In genomic region chr1:26283871-26284596, GRCh38 we compare ENCODE assay signal across 10 cellular contexts. TPM values are rescaled to one million over a fixed set of nuclear protein-coding genes. Genes with fewer than 3 reads are reported as not detected.
A peak's percentile ranks its signal among the peaks of the same experiment; 100 is the strongest.
DNase-seq lines count a peak whose midpoint lies in the region; ATAC-seq and TF ChIP-seq lines count a peak whose summit lies in the region.
"Had no signal": no experiment of that assay in that cellular context is flagged by ENCODE, and none has a peak within 500 bp of the region (broad histone marks: within the 10 kb centered on the region; RNA-seq: fewer than 3 reads in every experiment).

No MANE protein-coding gene starts in this region.

- peak overlapping the region; percentile 51 for H3K4me3 Mint-ChIP-seq in dendritic cell treated with granulocyte-macrophage colony-stimulating factor and Interleukin-4, amounts not matched to agents 40 ng/mL and 50 ng/mL, for 4 days

- no peak overlapping the region for H3K4me2 ChIP-seq in DND-41 (ENCODE audit: insufficient read depth, low read length)

- H3K4me1 ChIP-seq in DND-41 (ENCODE audit: insufficient read depth, low read length) (peaks cover 77% of the 10 kb centered on the region), Peyer's patch (peaks cover 2 to 73% (median 64%) of the 10 kb centered on the region in 4 donors), sigmoid colon (peaks cover 0 to 50% (median 42%) of the 10 kb centered on the region in 4 donors)

- no peaks in the 10 kb centered on the region for H3K9me3 ChIP-seq in DND-41 (ENCODE audit: insufficient read depth, low read length, severe bottlenecking)
- no peaks in the 10 kb centered on the region for H3K9me3 ChIP-seq in Peyer's patch
- H3K9me3 ChIP-seq in sigmoid colon, result no peaks in the 10 kb centered on the region
- H3K9me3 ChIP-seq: pancreas had no signal

- H3K9ac ChIP-seq in DND-41 (ENCODE audit: low read depth, low read length), result no peak overlapping the region

- no peak for TF ChIP-seq POLR2A in Peyer's patch (IDR thresholded peaks at IDR 0.05)
- no peak for TF ChIP-seq POLR2A in sigmoid colon (IDR thresholded peaks at IDR 0.05)

- H2AFZ ChIP-seq in DND-41 (ENCODE audit: low read depth, low read length), result no peak overlapping the region

- H3K4me3 ChIP-seq in DND-41 (ENCODE audit: low read depth in 1 of 2, low read length in 2 of 2) (no peak overlapping the region), Peyer's patch (peak overlapping the region in 1 of 4 donors; percentile 6), sigmoid colon (no peak overlapping the region)
- H3K4me3 ChIP-seq: pancreas had no signal

- H3K4me1 Mint-ChIP-seq in dendritic cell treated with granulocyte-macrophage colony-stimulating factor and Interleukin-4, amounts not matched to agents 40 ng/mL and 50 ng/mL, for 4 days (ENCODE audit: low read depth), result peaks cover 91% of the 10 kb centered on the region

- no peaks in the 10 kb centered on the region for H3K27me3 ChIP-seq in DND-41 (ENCODE audit: insufficient read depth, low read length, poor library complexity)
- H3K27me3 ChIP-seq in Peyer's patch, result no peaks in the 10 kb centered on the region
- no peaks in the 10 kb centered on the region for H3K27me3 ChIP-seq in sigmoid colon
- H3K27me3 ChIP-seq: pancreas had no signal

- peaks cover 17% of the 10 kb centered on the region; the same call in 1 of the 2 replicates for H4K20me1 ChIP-seq in DND-41 (ENCODE audit: insufficient read depth, low read length)

- WGBS in sigmoid colon, 2 donors, result 86 to 90% methylated on average over 12 of the region's 12 CpGs

- no peak for TF ChIP-seq EP300 in sigmoid colon (IDR thresholded peaks at IDR 0.05)

- H3K27ac ChIP-seq in DND-41 (ENCODE audit: low read length), result peak overlapping the region; percentile 93
- peak overlapping the region; percentile 73 to 91 (median 85) for H3K27ac ChIP-seq in Peyer's patch
- H3K27ac ChIP-seq in sigmoid colon, result peak overlapping the region; percentile 35 to 60 (median 43)
- H3K27ac ChIP-seq: pancreas had no signal

- no peak for TF ChIP-seq CTCF in DND-41 (IDR thresholded peaks at IDR 0.05; ENCODE audit: borderline replicate concordance, extremely low read depth, low read length, poor library complexity, severe bottlenecking)
- TF ChIP-seq CTCF in Peyer's patch (IDR thresholded peaks at IDR 0.05), result no peak
- TF ChIP-seq CTCF in sigmoid colon (IDR thresholded peaks at IDR 0.05), result no peak

- intact Hi-C loops in dendritic cell treated with granulocyte-macrophage colony-stimulating factor and Interleukin-4, amounts not matched to agents 40 ng/mL and 50 ng/mL, for 4 days (cut with micrococcal nuclease), result no loop called here
- intact Hi-C loops in sigmoid colon (cut with DNase I), result loop anchor here (5.0 kb wide), 1 partner anchor 52 kb away; the partner anchor contains the start of gene CEP85

- H3K36me3 Mint-ChIP-seq in dendritic cell treated with granulocyte-macrophage colony-stimulating factor and Interleukin-4, amounts not matched to agents 40 ng/mL and 50 ng/mL, for 4 days (ENCODE audit: low read depth), result peaks cover 63% of the 10 kb centered on the region

- ATAC-seq in DND-41 (ENCODE audit: insufficient read depth, low read depth), result no peak
- no peak for ATAC-seq in GM19467 (IDR thresholded peaks at IDR 0.05; ENCODE audit: unreplicated experiment)

- H3K27ac Mint-ChIP-seq in dendritic cell treated with granulocyte-macrophage colony-stimulating factor and Interleukin-4, amounts not matched to agents 40 ng/mL and 50 ng/mL, for 4 days, result peak overlapping the region; percentile 94

- H3K36me3 ChIP-seq in DND-41 (ENCODE audit: insufficient read depth, low read length), result peaks cover 42% of the 10 kb centered on the region
- H3K36me3 ChIP-seq in Peyer's patch, result peaks cover 0 to 8% (median 0%) of the 10 kb centered on the region in 3 donors
- no peaks in the 10 kb centered on the region for H3K36me3 ChIP-seq in sigmoid colon
- H3K36me3 ChIP-seq: pancreas had no signal

- H3K79me2 ChIP-seq in DND-41 (ENCODE audit: insufficient read depth, low read length), result peaks cover 28% of the 10 kb centered on the region

- H3K27me3 Mint-ChIP-seq in dendritic cell treated with granulocyte-macrophage colony-stimulating factor and Interleukin-4, amounts not matched to agents 40 ng/mL and 50 ng/mL, for 4 days, result no peaks in the 10 kb centered on the region

- no peak for DNase-seq in DND-41
- no peak for DNase-seq in Peyer's patch
- no peak for DNase-seq in sigmoid colon
- no peak for DNase-seq in hippocampal formation (lab: John Stamatoyannopoulos, UW)
- DNase-seq in NCI-H524 treated with DMSO at 0.1 percent for 48 hours (lab: John Stamatoyannopoulos, UW), result no peak
- no peak for DNase-seq in AG08395 (ENCODE audit: low spot score)
- DNase-seq: foreskin melanocyte had no signal

- no peaks in the 10 kb centered on the region for H3K9me3 Mint-ChIP-seq in dendritic cell treated with granulocyte-macrophage colony-stimulating factor and Interleukin-4, amounts not matched to agents 40 ng/mL and 50 ng/mL, for 4 days

RNA-seq across cellular contexts. Expression of gene SH3BGRL3, which starts 4.1 kb away (rescaled TPM):
- total RNA-seq in Peyer's patch (10 to 100 TPM; 62.7 to 91.8 (median 89.6) TPM), sigmoid colon (10 to 100 TPM; 32.9 to 41.5 (median 37.6) TPM)
- 100 to 1,000 TPM; 303 to 575 (median 543) TPM for polyA plus RNA-seq in sigmoid colon

RNA-seq across cellular contexts. Expression of gene UBXN11, which starts 22.4 kb away (rescaled TPM):
- total RNA-seq in Peyer's patch (10 to 100 TPM in 3 of 4 donors, 1 to 10 TPM in 1; 3.9 to 68.5 (median 18.2) TPM), sigmoid colon (10 to 100 TPM in 3 of 4 donors, 1 to 10 TPM in 1; 9.8 to 17.7 (median 13.1) TPM)
- 10 to 100 TPM in 1 of 3 donors, 1 to 10 TPM in 2; 3.0 to 22.7 (median 4.2) TPM for polyA plus RNA-seq in sigmoid colon

RNA-seq across cellular contexts. Expression of gene CD52, which starts 33.7 kb away (rescaled TPM):
- total RNA-seq in Peyer's patch (100 to 1,000 TPM in 1 of 4 donors, 10 to 100 TPM in 1, 1 to 10 TPM in 2; 4.7 to 135 (median 13.6) TPM), sigmoid colon (1 to 10 TPM in 2 of 4 donors, not detected in 2; 1.6 to 5.7 TPM)
- polyA plus RNA-seq in sigmoid colon, result 100 to 1,000 TPM in 1 of 3 donors, 10 to 100 TPM in 2; 19.8 to 556 (median 41.4) TPM

RNA-seq across cellular contexts. Expression of gene CEP85, which starts 50.0 kb away (rescaled TPM):
- total RNA-seq in Peyer's patch, result 10 to 100 TPM; 11.0 to 32.2 (median 12.9) TPM
- total RNA-seq in sigmoid colon, result 1 to 10 TPM; 1.9 to 5.4 (median 3.3) TPM
- polyA plus RNA-seq in sigmoid colon, result 10 to 100 TPM in 1 of 3 donors, 1 to 10 TPM in 2; 2.4 to 12.9 (median 9.7) TPM

Comparison
In these comparisons a context has a peak if more than half of its experiments do, and no peak if none do; other contexts are left out.
1. H3K27ac ChIP-seq: peak in every context shown above with its lines; median percentile 93 in DND-41; 85 in Peyer's patch; 43 in sigmoid colon.